Comparison of ENCODE assay signal across 19 cellular contexts in genomic region chr13:110329258-110329657, GRCh38. TPM values are rescaled to one million over a fixed set of nuclear protein-coding genes. Genes with fewer than 3 reads are reported as not detected.
A peak's percentile ranks its signal among the peaks of the same experiment; 100 is the strongest.
DNase-seq lines count a peak whose midpoint lies in the region; ATAC-seq and TF ChIP-seq lines count a peak whose summit lies in the region.
"Had no signal": no experiment of that assay in that cellular context is flagged by ENCODE, and none has a peak within 500 bp of the region (broad histone marks: within the 10 kb centered on the region; RNA-seq: fewer than 3 reads in every experiment).

No MANE protein-coding gene starts in this region.

- peaks cover 66% of the 10 kb centered on the region for H3K4me1 Mint-ChIP-seq in endodermal cell

- intact Hi-C loops in thyroid gland (cut with DNase I) (no loop called here), body of pancreas (cut with DNase I) (no loop called here)

- H3K4me3 Mint-ChIP-seq in endodermal cell, result no peak overlapping the region
- H3K4me3 Mint-ChIP-seq: activated T-helper 1 cell treated with anti-CD3 and anti-CD28 coated beads, Interleukin-12 subunit alpha, Interleukin-12 subunit beta, Interleukin-2, Interleukin-4 antibody, amounts not matched to agents 30 ng/mL and 10 ng/mL and 1 ng/mL, durations not matched to agents 14 hours and 24 hours and 36 hours had no signal

- H3K4me1 ChIP-seq in Peyer's patch (peaks cover 0 to 14% (median 0%) of the 10 kb centered on the region in 4 donors), endodermal cell (ENCODE audit: control insufficient read depth, insufficient read depth, low read length) (peaks cover 18% of the 10 kb centered on the region), thyroid gland (peaks cover 67 to 84% of the 10 kb centered on the region in 2 donors), body of pancreas (peaks cover 14% of the 10 kb centered on the region)

- H3K4me3 ChIP-seq in Peyer's patch (no peak overlapping the region), endodermal cell (ENCODE audit: low read length) (no peak overlapping the region), thyroid gland (replicated peaks in 1 of 3) (no peak overlapping the region), body of pancreas (no peak overlapping the region)

- TF ChIP-seq CTCF in Peyer's patch (IDR thresholded peaks at IDR 0.05), result no peak
- no peak for TF ChIP-seq CTCF in endodermal cell (conservative IDR thresholded peaks at IDR 0.05)
- no peak for TF ChIP-seq CTCF in thyroid gland (IDR thresholded peaks at IDR 0.05)
- no peak for TF ChIP-seq CTCF in body of pancreas (IDR thresholded peaks at IDR 0.05)

- no peaks in the 10 kb centered on the region for H3K27me3 Mint-ChIP-seq in endodermal cell (ENCODE audit: insufficient read depth)

- H3K27ac Mint-ChIP-seq in endodermal cell, result peak overlapping the region; percentile 45
- H3K27ac Mint-ChIP-seq: activated T-helper 1 cell treated with anti-CD3 and anti-CD28 coated beads, Interleukin-12 subunit alpha, Interleukin-12 subunit beta, Interleukin-2, Interleukin-4 antibody, amounts not matched to agents 30 ng/mL and 10 ng/mL and 1 ng/mL, durations not matched to agents 14 hours and 24 hours and 36 hours had no signal

- whole genome bisulfite sequencing in endodermal cell (ENCODE audit: insufficient coverage in 1 of 2, insufficient read length in 1 of 2), 2 experiments, result 92 to 100% methylated on average over 3 to 6 of the region's 6 CpGs
- 90 to 95% methylated on average over 6 of the region's 6 CpGs for WGBS in thyroid gland, 2 donors
- 68 to 80% methylated on average over 6 of the region's 6 CpGs for WGBS in body of pancreas, 2 donors

- TF ChIP-seq POLR2A in Peyer's patch (IDR thresholded peaks at IDR 0.05), result no peak
- no peak for TF ChIP-seq POLR2A in thyroid gland (IDR thresholded peaks at IDR 0.05)
- TF ChIP-seq POLR2A in body of pancreas (IDR thresholded peaks at IDR 0.05), result no peak

- H3K36me3 ChIP-seq in Peyer's patch, result no peaks in the 10 kb centered on the region
- peaks cover 88% of the 10 kb centered on the region for H3K36me3 ChIP-seq in endodermal cell (ENCODE audit: control insufficient read depth, insufficient read depth, low read length)
- no peaks in the 10 kb centered on the region for H3K36me3 ChIP-seq in thyroid gland
- H3K36me3 ChIP-seq in body of pancreas (replicated peaks in 1 of 2; ENCODE audit: insufficient read depth in 1 of 2, low read depth in 2 of 2), result no peaks in the 10 kb centered on the region

- H3K9ac ChIP-seq in endodermal cell (ENCODE audit: extremely low read depth, low read length, poor library complexity, severe bottlenecking), result no peak overlapping the region

- DNase-seq in Peyer's patch, result no peak
- no peak for DNase-seq in endodermal cell
- DNase-seq in myocyte (ENCODE audit: low read depth), result peak; percentile 81
- no peak for DNase-seq in thyroid gland
- DNase-seq in activated CD4-positive, alpha-beta T cell treated with anti-CD3 and anti-CD28 coated beads, Interleukin-2, amount 50 U/mL, for 48 hours, result no peak
- DNase-seq in NCI-H1694 treated with DMSO at 0.1 percent for 48 hours (lab: John Stamatoyannopoulos, UW), result no peak
- DNase-seq in body of pancreas, result no peak
- DNase-seq: caudate nucleus; effector CD4-positive, alpha-beta T cell; hippocampal formation; islet precursor cell; NCI-H2029 treated with DMSO at 0.1 percent for 48 hours; NCI-H510A; right cardiac atrium; Right ventricle myocardium superior; stimulated activated naive CD4-positive, alpha-beta T cell treated with Interleukin-2 at 50 U/mL for 16 hours had no signal

- no peaks in the 10 kb centered on the region for H3K9me3 ChIP-seq in Peyer's patch
- no peaks in the 10 kb centered on the region for H3K9me3 ChIP-seq in endodermal cell (ENCODE audit: control insufficient read depth, low read length)
- no peaks in the 10 kb centered on the region for H3K9me3 ChIP-seq in thyroid gland
- no peaks in the 10 kb centered on the region for H3K9me3 ChIP-seq in body of pancreas

- H3K27ac ChIP-seq in Peyer's patch (peak overlapping the region in 3 of 4 donors; percentile 42 to 73 (median 73)), endodermal cell (ENCODE audit: low read depth, low read length) (no peak overlapping the region), thyroid gland (peak overlapping the region; percentile 70 to 92 (median 90)), body of pancreas (no peak overlapping the region)
- H3K27ac ChIP-seq: VCaP had no signal

- ATAC-seq in HG02588 (IDR thresholded peaks at IDR 0.05; ENCODE audit: unreplicated experiment), result no peak
- ATAC-seq in body of pancreas, result no peak

- H3K27me3 ChIP-seq in Peyer's patch, result no peaks in the 10 kb centered on the region
- no peaks in the 10 kb centered on the region for H3K27me3 ChIP-seq in endodermal cell (ENCODE audit: control insufficient read depth, insufficient read depth, low read length, poor library complexity, severe bottlenecking)
- no peaks in the 10 kb centered on the region for H3K27me3 ChIP-seq in thyroid gland
- H3K27me3 ChIP-seq in body of pancreas, result no peaks in the 10 kb centered on the region

- no peaks in the 10 kb centered on the region for H3K9me3 Mint-ChIP-seq in endodermal cell
- H3K9me3 Mint-ChIP-seq: activated T-helper 1 cell treated with anti-CD3 and anti-CD28 coated beads, Interleukin-12 subunit alpha, Interleukin-12 subunit beta, Interleukin-2, Interleukin-4 antibody, amounts not matched to agents 30 ng/mL and 10 ng/mL and 1 ng/mL, durations not matched to agents 14 hours and 24 hours and 36 hours had no signal

- peaks cover 68% of the 10 kb centered on the region for H3K36me3 Mint-ChIP-seq in endodermal cell (ENCODE audit: low read depth)

RNA-seq across cellular contexts. Expression of gene COL4A2, which starts 22.2 kb away (rescaled TPM):
- 100 to 1,000 TPM in 2 of 4 donors, 10 to 100 TPM in 2; 56.6 to 139 (median 89.1) TPM for total RNA-seq in Peyer's patch
- 100 to 1,000 TPM; 388 to 398 TPM for total RNA-seq in endodermal cell
- 216 TPM for polyA plus RNA-seq in endodermal cell (2013, experiment 1 of 2)
- 219 TPM for polyA plus RNA-seq in endodermal cell (2013, experiment 2 of 2)
- total RNA-seq in myocyte, result 71.7 and 77.6 TPM in 2 replicates
- 261 TPM for polyA plus RNA-seq in myocyte (2012)
- 100 to 1,000 TPM in 3 of 4 donors, 10 to 100 TPM in 1; 97.6 to 193 (median 131) TPM for total RNA-seq in thyroid gland
- 100 to 1,000 TPM in 1 of 2 donors, 10 to 100 TPM in 1; 69.3 to 230 TPM for total RNA-seq in body of pancreas
- total RNA-seq: activated T-helper 1 cell treated with anti-CD3 and anti-CD28 coated beads, Interleukin-12 subunit alpha, Interleukin-12 subunit beta, Interleukin-2, Interleukin-4 antibody, amounts not matched to agents 30 ng/mL and 10 ng/mL and 1 ng/mL, durations not matched to agents 14 hours and 24 hours and 36 hours had no signal

RNA-seq across cellular contexts. Expression of gene COL4A1, which starts 22.3 kb away (rescaled TPM):
- 10 to 100 TPM; 28.0 to 69.3 (median 36.3) TPM for total RNA-seq in Peyer's patch
- 100 to 1,000 TPM; 702 to 764 TPM for total RNA-seq in endodermal cell
- 174 TPM for polyA plus RNA-seq in endodermal cell (2013, experiment 1 of 2)
- 194 TPM for polyA plus RNA-seq in endodermal cell (2013, experiment 2 of 2)
- total RNA-seq in myocyte, result 115 and 128 TPM in 2 replicates
- polyA plus RNA-seq in myocyte (2012), result 251 TPM
- total RNA-seq in thyroid gland, result 100 to 1,000 TPM in 2 of 4 donors, 10 to 100 TPM in 2; 71.3 to 161 (median 112) TPM
- total RNA-seq in body of pancreas, result 100 to 1,000 TPM in 1 of 2 donors, 10 to 100 TPM in 1; 80.4 to 253 TPM
- total RNA-seq: activated T-helper 1 cell treated with anti-CD3 and anti-CD28 coated beads, Interleukin-12 subunit alpha, Interleukin-12 subunit beta, Interleukin-2, Interleukin-4 antibody, amounts not matched to agents 30 ng/mL and 10 ng/mL and 1 ng/mL, durations not matched to agents 14 hours and 24 hours and 36 hours had no signal

Comparison
In these comparisons a context has a peak if more than half of its experiments do, and no peak if none do; other contexts are left out.
1. H3K27ac ChIP-seq: peak in Peyer's patch (3 of 4) and thyroid gland (3 of 3); none in endodermal cell (single experiment) and body of pancreas (0 of 4).